Comparison of ENCODE assay signal across 1 cellular context in the genomic region with DNA sequence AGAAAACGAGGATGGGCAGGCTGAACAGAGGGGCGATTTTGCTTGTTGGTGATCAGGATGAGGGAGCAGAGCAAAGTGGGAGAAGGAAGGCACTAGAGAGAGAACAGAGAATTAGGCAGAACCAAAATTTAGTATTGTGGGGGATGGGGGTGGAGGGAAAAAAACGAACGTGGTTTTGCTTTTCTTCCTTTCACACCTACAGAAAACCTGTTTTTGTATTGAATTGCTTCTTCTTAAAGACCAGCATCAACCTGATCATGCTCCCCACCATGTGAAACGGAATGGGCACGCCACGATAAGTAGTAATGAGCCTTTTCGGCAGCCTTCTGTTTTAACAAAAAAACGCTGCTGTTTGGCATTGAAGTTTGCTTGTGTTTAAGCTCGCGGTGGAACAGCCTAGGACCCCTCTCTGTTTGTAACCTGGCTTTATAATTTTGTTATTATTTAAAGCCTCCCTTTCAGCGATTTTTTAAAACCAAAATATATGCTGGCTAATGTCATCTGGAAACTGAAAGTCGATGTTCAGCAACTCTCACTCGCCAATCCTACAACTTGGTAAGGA.
TF ChIP-seq lines count a peak whose summit lies in the region.

No MANE protein-coding gene starts in this region.

TF ChIP-seq in HepG2, 621 proteins besides CTCF, POLR2A, EP300 and RAD21 (continued from another document and continues in another):
- TF ChIP-seq, protein P1, sequence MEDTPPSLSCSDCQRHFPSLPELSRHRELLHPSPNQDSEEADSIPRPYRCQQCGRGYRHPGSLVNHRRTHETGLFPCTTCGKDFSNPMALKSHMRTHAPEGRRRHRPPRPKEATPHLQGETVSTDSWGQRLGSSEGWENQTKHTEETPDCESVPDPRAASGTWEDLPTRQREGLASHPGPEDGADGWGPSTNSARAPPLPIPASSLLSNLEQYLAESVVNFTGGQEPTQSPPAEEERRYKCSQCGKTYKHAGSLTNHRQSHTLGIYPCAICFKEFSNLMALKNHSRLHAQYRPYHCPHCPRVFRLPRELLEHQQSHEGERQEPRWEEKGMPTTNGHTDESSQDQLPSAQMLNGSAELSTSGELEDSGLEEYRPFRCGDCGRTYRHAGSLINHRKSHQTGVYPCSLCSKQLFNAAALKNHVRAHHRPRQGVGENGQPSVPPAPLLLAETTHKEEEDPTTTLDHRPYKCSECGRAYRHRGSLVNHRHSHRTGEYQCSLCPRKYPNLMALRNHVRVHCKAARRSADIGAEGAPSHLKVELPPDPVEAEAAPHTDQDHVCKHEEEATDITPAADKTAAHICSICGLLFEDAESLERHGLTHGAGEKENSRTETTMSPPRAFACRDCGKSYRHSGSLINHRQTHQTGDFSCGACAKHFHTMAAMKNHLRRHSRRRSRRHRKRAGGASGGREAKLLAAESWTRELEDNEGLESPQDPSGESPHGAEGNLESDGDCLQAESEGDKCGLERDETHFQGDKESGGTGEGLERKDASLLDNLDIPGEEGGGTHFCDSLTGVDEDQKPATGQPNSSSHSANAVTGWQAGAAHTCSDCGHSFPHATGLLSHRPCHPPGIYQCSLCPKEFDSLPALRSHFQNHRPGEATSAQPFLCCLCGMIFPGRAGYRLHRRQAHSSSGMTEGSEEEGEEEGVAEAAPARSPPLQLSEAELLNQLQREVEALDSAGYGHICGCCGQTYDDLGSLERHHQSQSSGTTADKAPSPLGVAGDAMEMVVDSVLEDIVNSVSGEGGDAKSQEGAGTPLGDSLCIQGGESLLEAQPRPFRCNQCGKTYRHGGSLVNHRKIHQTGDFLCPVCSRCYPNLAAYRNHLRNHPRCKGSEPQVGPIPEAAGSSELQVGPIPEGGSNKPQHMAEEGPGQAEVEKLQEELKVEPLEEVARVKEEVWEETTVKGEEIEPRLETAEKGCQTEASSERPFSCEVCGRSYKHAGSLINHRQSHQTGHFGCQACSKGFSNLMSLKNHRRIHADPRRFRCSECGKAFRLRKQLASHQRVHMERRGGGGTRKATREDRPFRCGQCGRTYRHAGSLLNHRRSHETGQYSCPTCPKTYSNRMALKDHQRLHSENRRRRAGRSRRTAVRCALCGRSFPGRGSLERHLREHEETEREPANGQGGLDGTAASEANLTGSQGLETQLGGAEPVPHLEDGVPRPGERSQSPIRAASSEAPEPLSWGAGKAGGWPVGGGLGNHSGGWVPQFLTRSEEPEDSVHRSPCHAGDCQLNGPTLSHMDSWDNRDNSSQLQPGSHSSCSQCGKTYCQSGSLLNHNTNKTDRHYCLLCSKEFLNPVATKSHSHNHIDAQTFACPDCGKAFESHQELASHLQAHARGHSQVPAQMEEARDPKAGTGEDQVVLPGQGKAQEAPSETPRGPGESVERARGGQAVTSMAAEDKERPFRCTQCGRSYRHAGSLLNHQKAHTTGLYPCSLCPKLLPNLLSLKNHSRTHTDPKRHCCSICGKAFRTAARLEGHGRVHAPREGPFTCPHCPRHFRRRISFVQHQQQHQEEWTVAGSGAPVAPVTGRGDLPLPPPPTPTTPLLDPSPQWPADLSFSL (CRISPR knock-in tag; IDR thresholded peaks at IDR 0.05), result no peak
- TF ChIP-seq, protein P2, sequence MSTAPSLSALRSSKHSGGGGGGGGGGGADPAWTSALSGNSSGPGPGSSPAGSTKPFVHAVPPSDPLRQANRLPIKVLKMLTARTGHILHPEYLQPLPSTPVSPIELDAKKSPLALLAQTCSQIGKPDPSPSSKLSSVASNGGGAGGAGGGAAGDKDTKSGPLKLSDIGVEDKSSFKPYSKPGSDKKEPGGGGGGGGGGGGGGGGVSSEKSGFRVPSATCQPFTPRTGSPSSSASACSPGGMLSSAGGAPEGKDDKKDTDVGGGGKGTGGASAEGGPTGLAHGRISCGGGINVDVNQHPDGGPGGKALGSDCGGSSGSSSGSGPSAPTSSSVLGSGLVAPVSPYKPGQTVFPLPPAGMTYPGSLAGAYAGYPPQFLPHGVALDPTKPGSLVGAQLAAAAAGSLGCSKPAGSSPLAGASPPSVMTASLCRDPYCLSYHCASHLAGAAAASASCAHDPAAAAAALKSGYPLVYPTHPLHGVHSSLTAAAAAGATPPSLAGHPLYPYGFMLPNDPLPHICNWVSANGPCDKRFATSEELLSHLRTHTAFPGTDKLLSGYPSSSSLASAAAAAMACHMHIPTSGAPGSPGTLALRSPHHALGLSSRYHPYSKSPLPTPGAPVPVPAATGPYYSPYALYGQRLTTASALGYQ (CRISPR knock-in tag; IDR thresholded peaks at IDR 0.05), result peak; percentile 3; the same call in 1 of the 2 replicates
- TF ChIP-seq, protein P3, sequence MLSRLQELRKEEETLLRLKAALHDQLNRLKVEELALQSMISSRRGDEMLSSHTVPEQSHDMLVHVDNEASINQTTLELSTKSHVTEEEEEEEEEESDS (CRISPR knock-in tag; IDR thresholded peaks at IDR 0.05; ENCODE audit: borderline replicate concordance), result 0 out of 2 replicates have a peak, but pooled peaks have one; percentile 21
- no peak for TF ChIP-seq MEF2D (CRISPR knock-in tag; IDR thresholded peaks at IDR 0.05)
- no peak for TF ChIP-seq ZNF552 (CRISPR knock-in tag; IDR thresholded peaks at IDR 0.05; ENCODE audit: borderline replicate concordance)
- 0 out of 2 replicates have a peak, but pooled peaks have one; percentile 43 for TF ChIP-seq ZNF670 (CRISPR knock-in tag; IDR thresholded peaks at IDR 0.05; ENCODE audit: borderline replicate concordance)
- TF ChIP-seq KDM3A (CRISPR knock-in tag; IDR thresholded peaks at IDR 0.05; ENCODE audit: low read depth), result no peak
- TF ChIP-seq ZNF230 (CRISPR knock-in tag; IDR thresholded peaks at IDR 0.05), result no peak
- no peak for TF ChIP-seq ZNF317 (CRISPR knock-in tag; IDR thresholded peaks at IDR 0.05)
- no peak for TF ChIP-seq PHF8 (CRISPR knock-in tag; IDR thresholded peaks at IDR 0.05)
- no peak for TF ChIP-seq ZNF775 (CRISPR knock-in tag; IDR thresholded peaks at IDR 0.05; ENCODE audit: borderline replicate concordance)
- 0 out of 2 replicates have a peak, but pooled peaks have one; percentile 44 for TF ChIP-seq ZNF850 (CRISPR knock-in tag; conservative IDR thresholded peaks at IDR 0.05)
- no peak for TF ChIP-seq ZNF292 (CRISPR knock-in tag; IDR thresholded peaks at IDR 0.05; ENCODE audit: borderline replicate concordance, low read depth)
- TF ChIP-seq TARDBP (CRISPR knock-in tag; IDR thresholded peaks at IDR 0.05), result no peak
- TF ChIP-seq ZNF709 (CRISPR knock-in tag; IDR thresholded peaks at IDR 0.05), result no peak
- no peak for TF ChIP-seq ZBTB21 (CRISPR knock-in tag; IDR thresholded peaks at IDR 0.05)
- TF ChIP-seq ZNF674 (CRISPR knock-in tag; IDR thresholded peaks at IDR 0.05; ENCODE audit: low read depth), result no peak
- TF ChIP-seq GABPA (IDR thresholded peaks at IDR 0.05; ENCODE audit: low read depth, low read length), result no peak
- no peak for TF ChIP-seq GABPA (CRISPR knock-in tag; IDR thresholded peaks at IDR 0.05; ENCODE audit: low read depth)
- TF ChIP-seq NR3C1 (CRISPR knock-in tag; IDR thresholded peaks at IDR 0.05), result no peak
- no peak for TF ChIP-seq ZNF572 (CRISPR knock-in tag; IDR thresholded peaks at IDR 0.05)
- no peak for TF ChIP-seq ARNTL (CRISPR knock-in tag; IDR thresholded peaks at IDR 0.05)
- TF ChIP-seq FOXA3 (CRISPR knock-in tag; IDR thresholded peaks at IDR 0.05), result no peak
- TF ChIP-seq SRF (IDR thresholded peaks at IDR 0.05; ENCODE audit: low read depth, low read length), result no peak
- TF ChIP-seq GTF2F1 (IDR thresholded peaks at IDR 0.05; ENCODE audit: low read length), result no peak
- TF ChIP-seq ZNF441 (CRISPR knock-in tag; IDR thresholded peaks at IDR 0.05; ENCODE audit: borderline replicate concordance), result no peak
- TF ChIP-seq ZNF883 (CRISPR knock-in tag; IDR thresholded peaks at IDR 0.05; ENCODE audit: not compliant biosample characterization), result no peak
- no peak for TF ChIP-seq ZNF326 (CRISPR knock-in tag; IDR thresholded peaks at IDR 0.05; ENCODE audit: borderline replicate concordance)
- TF ChIP-seq U2AF2 (IDR thresholded peaks at IDR 0.05; ENCODE audit: low read depth, low read length), result no peak
- TF ChIP-seq NR2F2 (IDR thresholded peaks at IDR 0.05; ENCODE audit: borderline replicate concordance, low read depth), result no peak
- peak; percentile 77; the same call in 1 of the 2 replicates for TF ChIP-seq ZNF33A (CRISPR knock-in tag; IDR thresholded peaks at IDR 0.05; ENCODE audit: borderline replicate concordance)
- TF ChIP-seq SIX4 (CRISPR knock-in tag; IDR thresholded peaks at IDR 0.05), result no peak
- TF ChIP-seq KAT2B (IDR thresholded peaks at IDR 0.05; ENCODE audit: borderline replicate concordance, low read depth, low read length), result no peak
- no peak for TF ChIP-seq ZFP36L1 (CRISPR knock-in tag; IDR thresholded peaks at IDR 0.05)
- no peak for TF ChIP-seq KLF16 (CRISPR knock-in tag; IDR thresholded peaks at IDR 0.05)
- 0 out of 2 replicates have a peak, but pooled peaks have one; percentile 23 for TF ChIP-seq ZFP82 (CRISPR knock-in tag; IDR thresholded peaks at IDR 0.05; ENCODE audit: borderline replicate concordance)
- TF ChIP-seq, protein P4, sequence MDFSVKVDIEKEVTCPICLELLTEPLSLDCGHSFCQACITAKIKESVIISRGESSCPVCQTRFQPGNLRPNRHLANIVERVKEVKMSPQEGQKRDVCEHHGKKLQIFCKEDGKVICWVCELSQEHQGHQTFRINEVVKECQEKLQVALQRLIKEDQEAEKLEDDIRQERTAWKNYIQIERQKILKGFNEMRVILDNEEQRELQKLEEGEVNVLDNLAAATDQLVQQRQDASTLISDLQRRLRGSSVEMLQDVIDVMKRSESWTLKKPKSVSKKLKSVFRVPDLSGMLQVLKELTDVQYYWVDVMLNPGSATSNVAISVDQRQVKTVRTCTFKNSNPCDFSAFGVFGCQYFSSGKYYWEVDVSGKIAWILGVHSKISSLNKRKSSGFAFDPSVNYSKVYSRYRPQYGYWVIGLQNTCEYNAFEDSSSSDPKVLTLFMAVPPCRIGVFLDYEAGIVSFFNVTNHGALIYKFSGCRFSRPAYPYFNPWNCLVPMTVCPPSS (IDR thresholded peaks at IDR 0.05), result no peak
- no peak for TF ChIP-seq ZNF891 (CRISPR knock-in tag; IDR thresholded peaks at IDR 0.05)
- TF ChIP-seq, protein P5, sequence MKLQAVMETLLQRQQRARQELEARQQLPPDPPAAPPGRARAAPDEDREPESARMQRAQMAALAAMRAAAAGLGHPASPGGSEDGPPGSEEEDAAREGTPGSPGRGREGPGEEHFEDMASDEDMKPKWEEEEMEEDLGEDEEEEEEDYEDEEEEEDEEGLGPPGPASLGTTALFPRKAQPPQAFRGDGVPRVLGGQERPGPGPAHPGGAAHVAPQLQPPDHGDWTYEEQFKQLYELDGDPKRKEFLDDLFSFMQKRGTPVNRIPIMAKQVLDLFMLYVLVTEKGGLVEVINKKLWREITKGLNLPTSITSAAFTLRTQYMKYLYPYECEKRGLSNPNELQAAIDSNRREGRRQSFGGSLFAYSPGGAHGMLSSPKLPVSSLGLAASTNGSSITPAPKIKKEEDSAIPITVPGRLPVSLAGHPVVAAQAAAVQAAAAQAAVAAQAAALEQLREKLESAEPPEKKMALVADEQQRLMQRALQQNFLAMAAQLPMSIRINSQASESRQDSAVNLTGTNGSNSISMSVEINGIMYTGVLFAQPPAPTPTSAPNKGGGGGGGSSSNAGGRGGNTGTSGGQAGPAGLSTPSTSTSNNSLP (IDR thresholded peaks at IDR 0.05; ENCODE audit: low read depth, low read length), result no peak
- no peak for TF ChIP-seq TAF15 (IDR thresholded peaks at IDR 0.05; ENCODE audit: low read depth, low read length, poor library complexity, severe bottlenecking)
- no peak for TF ChIP-seq ZNF17 (CRISPR knock-in tag; IDR thresholded peaks at IDR 0.05)
- no peak for TF ChIP-seq KLF12 (CRISPR knock-in tag; IDR thresholded peaks at IDR 0.05; ENCODE audit: borderline replicate concordance)
- TF ChIP-seq HOXA3 (CRISPR knock-in tag; IDR thresholded peaks at IDR 0.05), result no peak
- TF ChIP-seq ZNF431 (CRISPR knock-in tag; IDR thresholded peaks at IDR 0.05; ENCODE audit: borderline replicate concordance, low read depth), result no peak
- TF ChIP-seq DNMT3B (CRISPR knock-in tag; conservative IDR thresholded peaks at IDR 0.05), result no peak
- TF ChIP-seq, protein P6, sequence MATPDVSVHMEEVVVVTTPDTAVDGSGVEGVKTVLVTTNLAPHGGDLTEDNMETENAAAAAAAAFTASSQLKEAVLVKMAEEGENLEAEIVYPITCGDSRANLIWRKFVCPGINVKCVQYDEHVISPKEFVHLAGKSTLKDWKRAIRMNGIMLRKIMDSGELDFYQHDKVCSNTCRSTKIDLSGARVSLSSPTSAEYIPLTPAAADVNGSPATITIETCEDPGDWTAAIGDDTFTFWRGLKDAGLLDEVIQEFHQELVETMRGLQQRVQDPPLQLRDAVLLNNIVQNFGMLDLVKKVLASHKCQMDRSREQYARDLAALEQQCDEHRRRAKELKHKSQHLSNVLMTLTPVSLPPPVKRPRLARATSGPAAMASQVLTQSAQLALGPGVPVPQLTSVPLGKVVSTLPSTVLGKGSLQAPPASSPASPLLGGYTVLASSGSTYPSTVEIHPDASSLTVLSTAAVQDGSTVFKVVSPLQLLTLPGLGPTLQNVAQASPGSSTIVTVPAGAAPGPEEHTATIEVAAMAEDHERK (CRISPR knock-in tag; IDR thresholded peaks at IDR 0.05; ENCODE audit: low read depth), result no peak
- no peak for TF ChIP-seq BRD4 (CRISPR knock-in tag; IDR thresholded peaks at IDR 0.05)
- peak; percentile 22; the same call in 1 of the 2 replicates for TF ChIP-seq HDAC1 (CRISPR knock-in tag; IDR thresholded peaks at IDR 0.05)
- TF ChIP-seq, protein P7, sequence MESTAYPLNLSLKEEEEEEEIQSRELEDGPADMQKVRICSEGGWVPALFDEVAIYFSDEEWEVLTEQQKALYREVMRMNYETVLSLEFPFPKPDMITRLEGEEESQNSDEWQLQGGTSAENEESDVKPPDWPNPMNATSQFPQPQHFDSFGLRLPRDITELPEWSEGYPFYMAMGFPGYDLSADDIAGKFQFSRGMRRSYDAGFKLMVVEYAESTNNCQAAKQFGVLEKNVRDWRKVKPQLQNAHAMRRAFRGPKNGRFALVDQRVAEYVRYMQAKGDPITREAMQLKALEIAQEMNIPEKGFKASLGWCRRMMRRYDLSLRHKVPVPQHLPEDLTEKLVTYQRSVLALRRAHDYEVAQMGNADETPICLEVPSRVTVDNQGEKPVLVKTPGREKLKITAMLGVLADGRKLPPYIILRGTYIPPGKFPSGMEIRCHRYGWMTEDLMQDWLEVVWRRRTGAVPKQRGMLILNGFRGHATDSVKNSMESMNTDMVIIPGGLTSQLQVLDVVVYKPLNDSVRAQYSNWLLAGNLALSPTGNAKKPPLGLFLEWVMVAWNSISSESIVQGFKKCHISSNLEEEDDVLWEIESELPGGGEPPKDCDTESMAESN (CRISPR knock-in tag; conservative IDR thresholded peaks at IDR 0.05), result no peak
- no peak for TF ChIP-seq NFKB2 (CRISPR knock-in tag; IDR thresholded peaks at IDR 0.05; ENCODE audit: borderline replicate concordance)
- TF ChIP-seq ZNF629 (CRISPR knock-in tag; conservative IDR thresholded peaks at IDR 0.05), result no peak
- TF ChIP-seq, protein P8, sequence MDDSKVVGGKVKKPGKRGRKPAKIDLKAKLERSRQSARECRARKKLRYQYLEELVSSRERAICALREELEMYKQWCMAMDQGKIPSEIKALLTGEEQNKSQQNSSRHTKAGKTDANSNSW (CRISPR knock-in tag; IDR thresholded peaks at IDR 0.05; ENCODE audit: borderline replicate concordance), result no peak
